ENCODE assay signal across 1 cellular context in the genomic region with DNA sequence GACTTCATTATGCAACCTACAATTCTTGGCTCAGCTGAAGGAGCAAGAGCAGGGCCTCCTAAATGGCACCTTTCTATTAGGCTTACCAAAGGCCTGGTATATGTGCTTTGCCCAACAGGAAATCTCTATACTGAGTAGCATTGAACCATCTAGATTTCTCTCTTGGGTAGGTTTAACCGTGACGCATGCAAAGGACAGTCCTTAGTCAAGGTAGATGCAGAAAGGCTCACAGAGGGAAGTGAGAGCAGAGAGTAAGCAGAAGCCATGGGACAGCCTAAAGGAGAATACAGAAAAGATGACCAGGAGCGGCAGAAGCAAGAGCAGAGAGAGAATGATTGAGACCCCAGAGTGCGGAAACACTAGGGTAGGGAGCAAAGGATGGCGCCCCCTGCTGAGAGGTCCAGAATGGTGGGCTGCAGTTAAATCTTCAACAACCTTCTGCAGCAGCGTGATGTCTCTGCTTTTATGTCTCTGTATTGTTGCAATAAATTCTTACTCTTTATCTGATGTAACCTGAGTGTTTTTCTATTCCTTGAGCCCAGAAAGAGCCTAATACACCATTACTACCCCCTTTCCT.
TF ChIP-seq lines count a peak whose summit lies in the region.

No MANE protein-coding gene starts in this region.

TF ChIP-seq in H1, 55 proteins besides CTCF, POLR2A, EP300 and RAD21:
- TF ChIP-seq KDM4A (IDR thresholded peaks at IDR 0.05; ENCODE audit: low read depth, low read length, severe bottlenecking) (no peak), TBP (IDR thresholded peaks at IDR 0.05; ENCODE audit: low read depth, low read length) (no peak), HDAC6 (IDR thresholded peaks at IDR 0.05; ENCODE audit: low read depth, low read length) (no peak), CREB1 (IDR thresholded peaks at IDR 0.05) (no peak), JUND (IDR thresholded peaks at IDR 0.05; ENCODE audit: low read length) (no peak), CHD1 (IDR thresholded peaks at IDR 0.05; ENCODE audit: low read depth, low read length) (no peak), KDM1A (IDR thresholded peaks at IDR 0.05; ENCODE audit: borderline replicate concordance, low read length) (no peak), RNF2 (IDR thresholded peaks at IDR 0.05; ENCODE audit: borderline replicate concordance, low read depth, low read length, missing control alignments, poor library complexity, severe bottlenecking) (no peak), RFX5 (IDR thresholded peaks at IDR 0.05; ENCODE audit: borderline replicate concordance, low read depth, low read length) (no peak), KDM5A (IDR thresholded peaks at IDR 0.05; ENCODE audit: low read length) (no peak)
